Comparison of ENCODE assay signal across 11 cellular contexts in the genomic region with DNA sequence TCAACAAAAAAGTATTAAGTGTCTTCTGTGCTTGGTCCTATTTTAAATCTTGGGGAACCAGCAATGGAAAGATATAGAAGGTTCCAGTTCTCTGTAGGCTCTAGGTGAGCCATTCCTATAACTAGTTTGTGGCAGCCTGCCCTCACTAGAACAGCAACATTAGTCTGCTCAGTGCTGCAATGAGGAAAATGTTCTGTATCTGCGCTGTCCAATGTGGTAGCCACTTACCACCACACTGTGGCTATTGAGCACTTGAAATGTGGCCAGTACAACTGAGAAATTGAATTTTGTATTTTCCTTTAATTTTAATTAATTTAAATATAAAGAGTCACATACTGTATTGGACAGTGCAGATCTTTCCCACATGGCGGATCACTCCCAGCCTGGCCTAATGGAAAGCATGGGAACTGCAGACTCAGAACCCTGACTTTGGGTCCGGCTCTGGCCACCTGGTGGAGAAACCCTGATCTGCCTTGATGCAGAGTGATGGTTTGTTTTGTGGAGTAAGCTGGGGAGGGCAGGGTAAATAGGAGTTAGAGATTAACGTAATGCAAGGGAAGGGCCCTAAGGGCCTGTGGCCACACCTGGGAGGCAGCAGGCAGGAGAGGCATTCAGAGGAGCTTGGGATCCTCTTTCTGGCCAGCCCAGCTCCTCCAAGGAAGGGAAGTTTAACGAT.
DNase-seq lines count a peak whose midpoint lies in the region; ATAC-seq and TF ChIP-seq lines count a peak whose summit lies in the region.
"Had no signal": no experiment of that assay in that cellular context is flagged by ENCODE, and none has a peak within 500 bp of the region (broad histone marks: within the 10 kb centered on the region; RNA-seq: fewer than 3 reads in every experiment).

No MANE protein-coding gene starts in this region.

- no peak overlapping the region for H3K27ac ChIP-seq in AG04450 (ENCODE audit: low read depth, low read length)

- H3K4me1 ChIP-seq in HAP-1 = no peaks in the 10 kb centered on the region

- no peak overlapping the region for H3K4me3 ChIP-seq in AG04450 (ENCODE audit: low read depth, low read length)
- H3K4me3 ChIP-seq in HAP-1 = no peak overlapping the region

- TF ChIP-seq CTCF in AG04450 (IDR thresholded peaks at IDR 0.05; ENCODE audit: low read depth, low read length) = peak; percentile 60

- no peaks in the 10 kb centered on the region for H3K4me1 Mint-ChIP-seq in activated CD4-positive, alpha-beta T cell treated with anti-CD3 and anti-CD28 coated beads, Interleukin-2, amount 10 ng/mL, durations not matched to agents 7 days and 5 days

- no peak for ATAC-seq in GM18498 (IDR thresholded peaks at IDR 0.05; ENCODE audit: unreplicated experiment)
- ATAC-seq: effector memory CD8-positive, alpha-beta T cell had no signal

- H3K36me3 ChIP-seq in HAP-1 (replicated peaks) = no peaks in the 10 kb centered on the region

- CTCF ChIA-PET in AG04450 (lab: Charles Lee) = interaction anchor here (0.8 to 0.9 kb wide), 3 partner anchors 12 to 37 kb away, joined by 3 to 4 read pairs (median 3); no protein-coding TSS in a partner anchor
- CTCF ChIA-PET in activated CD4-positive, alpha-beta T cell treated with anti-CD3 and anti-CD28 coated beads, Interleukin-2, amount 10 ng/mL, durations not matched to agents 7 days and 5 days (lab: Charles Lee) = interaction anchor here (0.6 to 0.9 kb wide), 2 partner anchors 111 to 397 kb away, joined by 3 to 4 read pairs; no protein-coding TSS in a partner anchor

- DNase-seq in AG04450 (ENCODE audit: low read depth, low spot score) (no peak), HAP-1 (ENCODE audit: low spot score in 2 of 2) (peak; percentile 62 to 68), SK-N-DZ (ENCODE audit: low spot score) (peak; percentile 37), iPS DF 19.7 (ENCODE audit: low read depth, low spot score) (peak; percentile 80)
- DNase-seq in activated CD4-positive, alpha-beta T cell treated with anti-CD3 and anti-CD28 coated beads, Interleukin-2, amount 10 ng/mL, durations not matched to agents 7 days and 5 days = no peak
- DNase-seq in stimulated activated CD4-positive, alpha-beta T cell treated with anti-CD3 and anti-CD28 coated beads, Interleukin-2, amount 100 ng/mL, for 48 hours = no peak
- DNase-seq in stimulated activated naive CD4-positive, alpha-beta T cell treated with Interleukin-2 at 50 U/mL for 16 hours (lab: John Stamatoyannopoulos, UW) = no peak
- DNase-seq: effector memory CD8-positive, alpha-beta T cell; occipital lobe; substantia nigra had no signal

- in situ Hi-C loops in HAP-1 (cut with MboI; ENCODE audit: low sequenced_read_pairs) = no loop called here

- no peaks in the 10 kb centered on the region for H3K9me3 Mint-ChIP-seq in activated CD4-positive, alpha-beta T cell treated with anti-CD3 and anti-CD28 coated beads, Interleukin-2, amount 10 ng/mL, durations not matched to agents 7 days and 5 days
- H3K9me3 Mint-ChIP-seq: effector memory CD8-positive, alpha-beta T cell had no signal

- H3K4me3 Mint-ChIP-seq in activated CD4-positive, alpha-beta T cell treated with anti-CD3 and anti-CD28 coated beads, Interleukin-2, amount 10 ng/mL, durations not matched to agents 7 days and 5 days = no peak overlapping the region
- H3K4me3 Mint-ChIP-seq: effector memory CD8-positive, alpha-beta T cell had no signal

- H3K9me3 ChIP-seq in AG04450 (ENCODE audit: control insufficient read depth, insufficient read depth, low read length) (no peaks in the 10 kb centered on the region), HAP-1 (no peaks in the 10 kb centered on the region)

- no peaks in the 10 kb centered on the region for H3K36me3 Mint-ChIP-seq in activated CD4-positive, alpha-beta T cell treated with anti-CD3 and anti-CD28 coated beads, Interleukin-2, amount 10 ng/mL, durations not matched to agents 7 days and 5 days (ENCODE audit: low read depth)

- no peak overlapping the region for H3K27ac Mint-ChIP-seq in activated CD4-positive, alpha-beta T cell treated with anti-CD3 and anti-CD28 coated beads, Interleukin-2, amount 10 ng/mL, durations not matched to agents 7 days and 5 days

- POLR2A ChIA-PET in AG04450 (lab: Yijun Ruan, JAX) = no interaction called here
- POLR2A ChIA-PET in activated CD4-positive, alpha-beta T cell treated with anti-CD3 and anti-CD28 coated beads, Interleukin-2, amount 10 ng/mL, durations not matched to agents 7 days and 5 days (lab: Charles Lee) = no interaction called here

- H3K27me3 ChIP-seq in AG04450 (ENCODE audit: control insufficient read depth, insufficient read depth, low read length) (no peaks in the 10 kb centered on the region), HAP-1 (ENCODE audit: low read depth) (peaks cover 30% of the 10 kb centered on the region)

- no peaks in the 10 kb centered on the region for H3K27me3 Mint-ChIP-seq in activated CD4-positive, alpha-beta T cell treated with anti-CD3 and anti-CD28 coated beads, Interleukin-2, amount 10 ng/mL, durations not matched to agents 7 days and 5 days

Comparison
In these comparisons a context has a peak if more than half of its experiments do, and no peak if none do; other contexts are left out.
1. DNase-seq: peak in HAP-1 (2 of 2), SK-N-DZ (single experiment) and iPS DF 19.7 (single experiment); none in AG04450 (single experiment), activated CD4-positive, alpha-beta T cell treated with anti-CD3 and anti-CD28 coated beads, Interleukin-2, amount 10 ng/mL, durations not matched to agents 7 days and 5 days (single experiment), stimulated activated CD4-positive, alpha-beta T cell treated with anti-CD3 and anti-CD28 coated beads, Interleukin-2, amount 100 ng/mL, for 48 hours (0 of 2) and stimulated activated naive CD4-positive, alpha-beta T cell treated with Interleukin-2 at 50 U/mL for 16 hours (single experiment).